Comparison of ENCODE assay signal across 15 cellular contexts in genomic region chr13:40024962-40025714, GRCh38.
"Had no signal": no experiment of that assay in that cellular context is flagged by ENCODE, and none has a peak within 500 bp of the region (broad histone marks: within the 10 kb centered on the region; RNA-seq: fewer than 3 reads in every experiment).

No MANE protein-coding gene starts in this region.

- H3K27me3 ChIP-seq: adrenal gland, right lobe of liver, stomach had no signal

- ATAC-seq: lower lobe of right lung, right lobe of liver had no signal

- DNase-seq: activated gamma-delta T cell treated with Interleukin-2 at 50 U/mL for 16 hours; adrenal gland; caudate nucleus; effector CD8-positive, alpha-beta T cell; hypothalamus; kidney glomerular epithelial cell; lower lobe of right lung; right lobe of liver; SHP77 treated with DMSO at 0.1 percent for 48 hours; stimulated activated CD4-positive, alpha-beta T cell treated with anti-CD3 and anti-CD28 coated beads, Interleukin-12 subunit alpha, Interleukin-12 subunit beta, amount 100 ng/mL, for 4 hours; stimulated activated CD4-positive, alpha-beta T cell treated with anti-CD3 and anti-CD28 coated beads, Interleukin-2, amount 100 ng/mL, for 48 hours; stomach had no signal

- H3K9me3 Mint-ChIP-seq: T-helper 2 cell treated with Interferon-gamma antibody and Interleukin-4, amounts not matched to agents 5 μg/mL and 100 μg/mL, for 36 hours had no signal

- H3K4me1 ChIP-seq: adrenal gland, lower lobe of right lung, right lobe of liver, stomach had no signal

- H3K4me3 ChIP-seq: adrenal gland, coronary artery, lower lobe of right lung, right lobe of liver, stomach, thoracic aorta had no signal

- H3K27ac Mint-ChIP-seq: T-helper 2 cell treated with Interferon-gamma antibody and Interleukin-4, amounts not matched to agents 5 μg/mL and 100 μg/mL, for 36 hours had no signal

- H3K9me3 ChIP-seq: adrenal gland, right lobe of liver, thoracic aorta had no signal

- H3K36me3 ChIP-seq: adrenal gland, lower lobe of right lung, right lobe of liver, stomach, thoracic aorta had no signal

- H3K27ac ChIP-seq: adrenal gland, coronary artery, lower lobe of right lung, right lobe of liver, stomach, thoracic aorta had no signal
